ENCODE assay signal across 18 cellular contexts in the genomic region with DNA sequence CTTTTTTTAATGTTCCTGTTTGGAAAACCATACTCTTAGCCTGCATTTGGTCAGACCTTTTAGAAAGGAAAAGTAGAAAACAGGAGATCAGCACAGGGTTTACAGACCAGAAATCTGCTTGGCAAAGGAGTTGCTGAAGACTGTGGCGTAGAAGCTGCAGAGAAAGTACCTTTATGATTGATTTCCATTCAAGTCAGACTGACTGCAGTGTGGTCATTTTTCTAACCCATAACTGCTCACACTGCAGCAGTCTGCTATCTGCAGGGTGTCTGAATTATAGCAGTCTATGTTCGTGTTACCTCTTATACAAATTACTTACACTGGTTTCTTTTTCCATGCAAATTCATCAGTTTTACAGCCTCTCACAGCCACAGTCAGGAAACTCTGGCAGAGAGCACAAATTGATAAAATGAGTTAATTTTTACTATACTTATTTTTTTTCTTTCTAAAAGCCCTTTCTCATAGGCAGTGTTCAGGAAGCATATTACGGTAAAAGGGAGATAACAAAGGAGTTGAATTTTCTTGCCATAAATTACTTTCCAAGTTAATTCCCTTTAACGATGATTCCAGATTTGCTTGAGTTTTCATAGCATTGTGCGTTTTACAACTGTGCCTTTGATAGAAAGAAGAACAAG.
"Had no signal": no experiment of that assay in that cellular context is flagged by ENCODE, and none has a peak within 500 bp of the region (broad histone marks: within the 10 kb centered on the region; RNA-seq: fewer than 3 reads in every experiment).

No MANE protein-coding gene starts in this region.

- H3K9me2 ChIP-seq: SK-N-SH had no signal

- DNase-seq: activated CD4-positive, alpha-beta memory T cell treated with anti-CD3 and anti-CD28 coated beads, Interleukin-2, amount 10 ng/mL, durations not matched to agents 7 days and 5 days; activated effector memory CD4-positive, alpha-beta T cell treated with Interleukin-2 at 50 U/mL for 16 hours; activated T-cell treated with anti-CD3 and anti-CD28 coated beads, Interleukin-2, amount 50 U/mL, for 4 hours; dorsolateral prefrontal cortex; kidney; left ventricle myocardium superior; mesenchymal stem cell; natural killer cell; occipital lobe; SK-N-SH; small intestine; T-cell; T-helper 9 cell had no signal

- H3K4me2 ChIP-seq: SK-N-SH had no signal

- H3K27me3 Mint-ChIP-seq: activated CD4-positive, alpha-beta memory T cell treated with anti-CD3 and anti-CD28 coated beads, Interleukin-2, amount 10 ng/mL, durations not matched to agents 7 days and 5 days; stimulated activated naive CD8-positive, alpha-beta T cell treated with anti-CD3 and anti-CD28 coated beads, Interleukin-15, Interleukin-2, amounts not matched to agents 100 ng/mL and 50 ng/mL, for 24 hours; T-cell had no signal

- H3K4me3 ChIP-seq: gastroesophageal sphincter had no signal

- H3K27me3 ChIP-seq: dorsolateral prefrontal cortex, gastroesophageal sphincter had no signal

- FAIRE-seq: kidney, small intestine, urothelium cell line had no signal

- H3K9me3 Mint-ChIP-seq: activated T-cell treated with anti-CD3 and anti-CD28 coated beads, Interleukin-2, amount 50 U/mL, for 4 hours; natural killer cell; stimulated activated naive CD8-positive, alpha-beta T cell treated with anti-CD3 and anti-CD28 coated beads, Interleukin-15, Interleukin-2, amounts not matched to agents 100 ng/mL and 50 ng/mL, for 24 hours; T-cell had no signal

- H3K9me3 ChIP-seq: gastroesophageal sphincter, SK-N-SH had no signal

- H3K27ac Mint-ChIP-seq: activated CD4-positive, alpha-beta memory T cell treated with anti-CD3 and anti-CD28 coated beads, Interleukin-2, amount 10 ng/mL, durations not matched to agents 7 days and 5 days; activated naive CD4-positive, alpha-beta T cell treated with anti-CD3 and anti-CD28 coated beads, Interleukin-2, amount 50 U/mL, for 72 hours; natural killer cell; stimulated activated naive CD8-positive, alpha-beta T cell treated with anti-CD3 and anti-CD28 coated beads, Interleukin-15, Interleukin-2, amounts not matched to agents 100 ng/mL and 50 ng/mL, for 24 hours; T-cell had no signal

- ATAC-seq: activated naive CD4-positive, alpha-beta T cell treated with anti-CD3 and anti-CD28 coated beads, Interleukin-2, amount 50 U/mL, for 72 hours; activated T-cell treated with anti-CD3 and anti-CD28 coated beads, Interleukin-2, amount 50 U/mL, for 4 hours; gastroesophageal sphincter; natural killer cell; T-cell had no signal

- H3K27ac ChIP-seq: VCaP had no signal

- H3K36me3 Mint-ChIP-seq: natural killer cell had no signal

- H3K4me3 Mint-ChIP-seq: activated CD4-positive, alpha-beta memory T cell treated with anti-CD3 and anti-CD28 coated beads, Interleukin-2, amount 10 ng/mL, durations not matched to agents 7 days and 5 days; activated T-cell treated with anti-CD3 and anti-CD28 coated beads, Interleukin-2, amount 50 U/mL, for 4 hours; natural killer cell; stimulated activated naive CD8-positive, alpha-beta T cell treated with anti-CD3 and anti-CD28 coated beads, Interleukin-15, Interleukin-2, amounts not matched to agents 100 ng/mL and 50 ng/mL, for 24 hours; T-cell had no signal

- H3K4me1 Mint-ChIP-seq: activated CD4-positive, alpha-beta memory T cell treated with anti-CD3 and anti-CD28 coated beads, Interleukin-2, amount 10 ng/mL, durations not matched to agents 7 days and 5 days; T-cell had no signal
